ENCODE assay signal across 10 cellular contexts in genomic region chr9:126625329-126626116, GRCh38. TPM values are rescaled to one million over a fixed set of nuclear protein-coding genes. Genes with fewer than 3 reads are reported as not detected.
A peak's percentile ranks its signal among the peaks of the same experiment; 100 is the strongest.
DNase-seq lines count a peak whose midpoint lies in the region; ATAC-seq and TF ChIP-seq lines count a peak whose summit lies in the region.
"Had no signal": no experiment of that assay in that cellular context is flagged by ENCODE, and none has a peak within 500 bp of the region (broad histone marks: within the 10 kb centered on the region; RNA-seq: fewer than 3 reads in every experiment).

No MANE protein-coding gene starts in this region.

- CTCF ChIA-PET in T-cell (lab: Charles Lee) = no interaction called here

- peak overlapping the region; percentile 64 to 73 (median 64) for H3K4me3 Mint-ChIP-seq in T-cell

- H3K9me3 Mint-ChIP-seq in T-cell = no peaks in the 10 kb centered on the region

- H3K27ac ChIP-seq in skeletal muscle tissue (ENCODE audit: low read depth, low read length) = no peak overlapping the region
- H3K27ac ChIP-seq: epithelial cell of prostate had no signal

- H3K9me3 ChIP-seq in iPS-15b (ENCODE audit: control insufficient read depth, insufficient read depth, low read length) (no peaks in the 10 kb centered on the region), skeletal muscle tissue (ENCODE audit: control insufficient read depth in 3 of 3, low read length in 3 of 3) (no peaks in the 10 kb centered on the region)

- POLR2A ChIA-PET in T-cell (lab: Charles Lee) = no interaction called here

- in situ Hi-C loops in GM13976 (cut with MboI; ENCODE audit: low sequenced_read_pairs, unreplicated experiment) = no loop called here

- H3K36me3 Mint-ChIP-seq in T-cell = no peaks in the 10 kb centered on the region

- peak in 1 of 4 experiments; percentile 23 for ATAC-seq in T-cell (replicated peaks in 1 of 4)
- no peak for ATAC-seq in GM18909 (IDR thresholded peaks at IDR 0.05; ENCODE audit: poor library complexity, unreplicated experiment)

- no peak for TF ChIP-seq CTCF in GM13976 (IDR thresholded peaks at IDR 0.05; ENCODE audit: borderline replicate concordance, control extremely low read depth, extremely low read depth, insufficient read depth, missing control alignments)

- H3K4me1 ChIP-seq in iPS-15b (ENCODE audit: control insufficient read depth, insufficient read depth, low read length) = peaks cover 6% of the 10 kb centered on the region
- peaks cover 9 to 11% (median 10%) of the 10 kb centered on the region in 3 donors for H3K4me1 ChIP-seq in skeletal muscle tissue (ENCODE audit: control insufficient read depth in 3 of 3, insufficient read depth in 3 of 3, low read length in 3 of 3)

- peaks cover 60 to 91% of the 10 kb centered on the region in 2 donors for H3K27me3 Mint-ChIP-seq in T-cell

- DNase-seq in GM13976 (ENCODE audit: low spot score) (peak; percentile 53), T-cell (no peak), NCI-H2196 treated with DMSO at 0.1 percent for 48 hours (lab: John Stamatoyannopoulos, UW; ENCODE audit: unreplicated experiment) (no peak)
- no peak for DNase-seq in activated CD4-positive, CD25-positive, alpha-beta regulatory T cell (lab: John Stamatoyannopoulos, UW)
- DNase-seq: activated CD4-positive, alpha-beta T cell treated with anti-CD3 and anti-CD28 coated beads, Interleukin-2, amount 50 U/mL, for 1 hour; NCI-H1930 had no signal

- H3K27ac Mint-ChIP-seq in T-cell = no peak overlapping the region

- H3K9ac ChIP-seq in iPS-15b (ENCODE audit: low read depth, low read length) (no peak overlapping the region), skeletal muscle tissue (ENCODE audit: low read depth in 1 of 3, low read length in 3 of 3) (no peak overlapping the region)

- peaks cover 7 to 15% (median 13%) of the 10 kb centered on the region in 3 donors for H3K4me1 Mint-ChIP-seq in T-cell

- H3K4me3 ChIP-seq in iPS-15b (ENCODE audit: low read depth, low read length) (peak overlapping the region; percentile 46), skeletal muscle tissue (ENCODE audit: low read length in 3 of 3) (peak overlapping the region; percentile 48 to 64 (median 60))

- H3K27me3 ChIP-seq in iPS-15b (ENCODE audit: control insufficient read depth, insufficient read depth, low read length) = peaks cover 100% of the 10 kb centered on the region
- peaks cover 83 to 90% (median 90%) of the 10 kb centered on the region in 3 donors for H3K27me3 ChIP-seq in skeletal muscle tissue (ENCODE audit: control insufficient read depth in 3 of 3, insufficient read depth in 3 of 3, low read length in 3 of 3)

- H3K36me3 ChIP-seq in iPS-15b (ENCODE audit: control insufficient read depth, insufficient read depth, low read length) = no peaks in the 10 kb centered on the region
- H3K36me3 ChIP-seq in skeletal muscle tissue (ENCODE audit: control insufficient read depth in 3 of 3, insufficient read depth in 3 of 3, low read length in 3 of 3) = no peaks in the 10 kb centered on the region

RNA-seq across cellular contexts. Expression of gene LMX1B, which starts 11.8 kb away (rescaled TPM):
- not detected for total RNA-seq in T-cell
- under 0.01 TPM for total RNA-seq in skeletal muscle tissue
